Comparison of ENCODE assay signal across 8 cellular contexts in genomic region chr6:13873288-13874190, GRCh38. TPM values are rescaled to one million over a fixed set of nuclear protein-coding genes. Genes with fewer than 3 reads are reported as not detected.
A peak's percentile ranks its signal among the peaks of the same experiment; 100 is the strongest.
DNase-seq lines count a peak whose midpoint lies in the region; ATAC-seq and TF ChIP-seq lines count a peak whose summit lies in the region.

No MANE protein-coding gene starts in this region.

- no peaks in the 10 kb centered on the region for H3K79me2 ChIP-seq in mesendoderm (ENCODE audit: control insufficient read depth, insufficient read depth, low read length)

- no peak overlapping the region for H3K23ac ChIP-seq in mesendoderm (ENCODE audit: low read length)

- H3K4ac ChIP-seq in mesendoderm (ENCODE audit: low read depth, low read length), result no peak overlapping the region

- H2BK5ac ChIP-seq in mesendoderm (ENCODE audit: low read length), result no peak overlapping the region

- H3K4me2 ChIP-seq in mesendoderm (ENCODE audit: low read length), result peak overlapping the region; percentile 49

- no peak overlapping the region for H4K5ac ChIP-seq in mesendoderm (ENCODE audit: low read length)

- H3K4me3 ChIP-seq in HFF-Myc (replicated peaks; ENCODE audit: low read depth, low read length) (peak overlapping the region; percentile 31), ectodermal cell (ENCODE audit: insufficient read depth, low read depth, low read length) (peak overlapping the region; percentile 18), mesendoderm (ENCODE audit: low read length) (no peak overlapping the region)

- no peak overlapping the region for H4K8ac ChIP-seq in mesendoderm (ENCODE audit: low read depth, low read length)

- H3K79me1 ChIP-seq in mesendoderm (ENCODE audit: low read length), result no peaks in the 10 kb centered on the region

- H3K27me3 ChIP-seq in ectodermal cell (ENCODE audit: control insufficient read depth, insufficient read depth, low read length, poor library complexity, severe bottlenecking) (peaks cover 17% of the 10 kb centered on the region), mesendoderm (ENCODE audit: insufficient read depth, low read length, poor library complexity) (no peaks in the 10 kb centered on the region)

- no peak overlapping the region for H2BK120ac ChIP-seq in mesendoderm (ENCODE audit: low read depth, low read length)

- H3K9me3 ChIP-seq in ectodermal cell (ENCODE audit: control insufficient read depth, low read length), result no peaks in the 10 kb centered on the region

- TF ChIP-seq CTCF in HFF-Myc (IDR thresholded peaks at IDR 0.05; ENCODE audit: low read depth, low read length, missing control alignments), result peak; percentile 78

- H2BK15ac ChIP-seq in mesendoderm (replicated peaks; ENCODE audit: low read depth), result no peak overlapping the region

- 15 to 18% methylated on average over 49 of the region's 49 CpGs for WGBS in ectodermal cell, 2 experiments
- WGBS in mesendoderm (ENCODE audit: extremely low coverage, insufficient coverage, low lambda C conversion rate), result no CpG with 5 or more reads among the region's 49 CpGs

- DNase-seq in COLO668 (lab: John Stamatoyannopoulos, UW; ENCODE audit: unreplicated experiment) (peak; percentile 84), HFF-Myc (ENCODE audit: extremely low read depth, low read depth) (no peak), NCI-H226 (peak; percentile 28), mesendoderm (peak; percentile 95)
- DNase-seq in activated CD4-positive, alpha-beta T cell treated with anti-CD3 and anti-CD28 coated beads, Interleukin-2, amount 50 U/mL, for 4 hours, result peak; percentile 69
- DNase-seq in stimulated activated CD8-positive, alpha-beta memory T cell treated with anti-CD3 and anti-CD28 coated beads, Interleukin-2, amount 100 ng/mL, for 1 hour (ENCODE audit: low read depth in 2 of 2), result peak; percentile 37 to 53

- H3K9ac ChIP-seq in mesendoderm (ENCODE audit: low read length), result peak overlapping the region; percentile 41

- ATAC-seq in GM19452 (IDR thresholded peaks at IDR 0.05; ENCODE audit: unreplicated experiment), result no peak

- H3K18ac ChIP-seq in mesendoderm (ENCODE audit: low read length), result no peak overlapping the region

- H3K4me1 ChIP-seq in ectodermal cell (ENCODE audit: control insufficient read depth, insufficient read depth, low read length) (no peaks in the 10 kb centered on the region), mesendoderm (ENCODE audit: control insufficient read depth, low read depth, low read length) (no peaks in the 10 kb centered on the region)

- peak overlapping the region; percentile 80 for H3K56ac ChIP-seq in mesendoderm (ENCODE audit: low read length)

- H3K36me3 ChIP-seq in ectodermal cell (ENCODE audit: control insufficient read depth, insufficient read depth, low read length) (no peaks in the 10 kb centered on the region), mesendoderm (ENCODE audit: control insufficient read depth, insufficient read depth, low read length) (no peaks in the 10 kb centered on the region)

- H3K27ac ChIP-seq in ectodermal cell (ENCODE audit: insufficient read depth, low read depth, low read length, poor library complexity, severe bottlenecking) (no peak overlapping the region), mesendoderm (ENCODE audit: low read depth, low read length) (no peak overlapping the region)

- H2AK5ac ChIP-seq in mesendoderm (ENCODE audit: low read length), result no peak overlapping the region

RNA-seq across cellular contexts. Expression of gene RNF182, which starts 51.2 kb away (rescaled TPM):
- 9.4 TPM for polyA plus RNA-seq in ectodermal cell (2013, experiment 1 of 4)
- polyA plus RNA-seq in ectodermal cell (2013, experiment 2 of 4), result 11.6 TPM
- 8.7 TPM for polyA plus RNA-seq in ectodermal cell (2013, experiment 3 of 4)
- polyA plus RNA-seq in ectodermal cell (2013, experiment 4 of 4), result 10.5 TPM
- 3.4 TPM for polyA plus RNA-seq in mesendoderm (2013, experiment 1 of 2)
- polyA plus RNA-seq in mesendoderm (2013, experiment 2 of 2), result 3.9 TPM

RNA-seq across cellular contexts. Expression of gene MCUR1, which starts 59.2 kb away (rescaled TPM):
- polyA plus RNA-seq in ectodermal cell (2013, experiment 1 of 4), result 31.2 TPM
- polyA plus RNA-seq in ectodermal cell (2013, experiment 2 of 4), result 32.4 TPM
- 28.0 TPM for polyA plus RNA-seq in ectodermal cell (2013, experiment 3 of 4)
- polyA plus RNA-seq in ectodermal cell (2013, experiment 4 of 4), result 30.8 TPM
- 23.1 TPM for polyA plus RNA-seq in mesendoderm (2013, experiment 1 of 2)
- 23.1 TPM for polyA plus RNA-seq in mesendoderm (2013, experiment 2 of 2)
